Comparison of ENCODE assay signal across 21 cellular contexts in the genomic region with DNA sequence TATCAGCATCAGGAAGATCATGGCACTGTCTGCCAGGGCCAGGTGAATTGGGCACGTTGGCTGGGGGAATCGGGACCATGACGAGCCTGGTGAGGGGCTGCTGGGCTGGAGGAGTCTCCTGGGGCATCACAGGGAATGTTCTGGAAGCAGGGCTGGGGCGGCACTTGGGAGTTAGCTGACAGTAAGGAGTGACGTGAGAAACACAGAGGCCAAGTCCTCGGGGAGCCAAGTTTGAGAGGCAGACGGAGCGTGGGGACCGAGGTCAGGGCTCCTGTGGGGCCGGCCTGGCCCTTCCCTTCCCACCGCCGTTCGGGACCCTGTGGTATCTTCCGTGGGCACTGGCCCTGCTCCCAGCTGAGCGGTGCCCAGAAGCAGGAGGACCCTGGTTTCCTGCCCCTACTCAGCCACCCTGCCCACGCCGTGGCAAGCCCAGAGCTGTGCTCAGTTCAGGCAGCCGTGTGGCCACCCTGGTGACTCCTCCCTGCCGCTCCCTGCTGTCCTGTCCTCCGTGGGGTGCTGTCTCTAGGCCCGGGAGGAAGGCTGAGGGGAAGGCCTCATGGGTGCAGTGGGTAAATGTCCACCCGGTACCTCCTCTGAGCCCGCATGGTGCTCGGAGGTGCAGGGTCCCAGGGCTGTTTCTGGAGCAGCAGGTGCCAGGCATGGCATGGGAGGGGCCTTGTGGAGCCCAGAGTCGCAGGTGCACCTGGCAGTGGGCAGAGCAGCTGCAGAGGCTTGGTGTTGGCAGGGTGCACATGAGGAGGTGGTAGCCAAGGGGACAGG. TPM values are rescaled to one million over a fixed set of nuclear protein-coding genes. Genes with fewer than 3 reads are reported as not detected.
DNase-seq lines count a peak whose midpoint lies in the region; ATAC-seq and TF ChIP-seq lines count a peak whose summit lies in the region.
"Had no signal": no experiment of that assay in that cellular context is flagged by ENCODE, and none has a peak within 500 bp of the region (broad histone marks: within the 10 kb centered on the region; RNA-seq: fewer than 3 reads in every experiment).

No MANE protein-coding gene starts in this region.

- no peaks in the 10 kb centered on the region for H3K36me3 Mint-ChIP-seq in activated CD8-positive, alpha-beta T cell treated with anti-CD3 and anti-CD28 coated beads for 36 hours (ENCODE audit: low read depth)
- H3K36me3 Mint-ChIP-seq: activated CD4-positive, alpha-beta memory T cell treated with anti-CD3 and anti-CD28 coated beads for 36 hours; activated naive CD4-positive, alpha-beta T cell treated with anti-CD3 and anti-CD28 coated beads, Interleukin-2, amount 50 U/mL, for 24 hours had no signal

- intact Hi-C loops in left cardiac atrium (cut with DNase I) = no loop called here
- intact Hi-C loops in upper lobe of right lung (cut with DNase I) = no loop called here
- intact Hi-C loops in esophagus squamous epithelium (cut with DNase I) = no loop called here
- intact Hi-C loops in activated CD8-positive, alpha-beta T cell treated with anti-CD3 and anti-CD28 coated beads for 36 hours (cut with micrococcal nuclease) = no loop called here

- H3K4me1 ChIP-seq in right atrium auricular region (peaks cover 0 to 32% of the 10 kb centered on the region in 2 donors), upper lobe of right lung (peaks cover 15% of the 10 kb centered on the region), esophagus squamous epithelium (peaks cover 0 to 38% (median 3%) of the 10 kb centered on the region in 3 donors)
- H3K4me1 ChIP-seq: colonic mucosa, foreskin keratinocyte, pancreas had no signal

- H3K9me3 Mint-ChIP-seq in activated CD8-positive, alpha-beta T cell treated with anti-CD3 and anti-CD28 coated beads for 36 hours = no peaks in the 10 kb centered on the region
- H3K9me3 Mint-ChIP-seq: activated CD4-positive, alpha-beta memory T cell treated with anti-CD3 and anti-CD28 coated beads for 36 hours; activated naive CD4-positive, alpha-beta T cell treated with anti-CD3 and anti-CD28 coated beads, Interleukin-2, amount 50 U/mL, for 24 hours; activated T-cell treated with anti-CD3 and anti-CD28 coated beads, Interleukin-2, amount 50 U/mL, for 4 hours had no signal

- no peaks in the 10 kb centered on the region for H3K27me3 ChIP-seq in right atrium auricular region
- no peaks in the 10 kb centered on the region for H3K27me3 ChIP-seq in upper lobe of right lung
- H3K27me3 ChIP-seq in esophagus squamous epithelium = no peaks in the 10 kb centered on the region
- H3K27me3 ChIP-seq: colonic mucosa, foreskin keratinocyte, pancreas, suprapubic skin had no signal

- H3K36me3 ChIP-seq in right atrium auricular region (no peaks in the 10 kb centered on the region), upper lobe of right lung (no peaks in the 10 kb centered on the region), esophagus squamous epithelium (no peaks in the 10 kb centered on the region)
- H3K36me3 ChIP-seq: colonic mucosa, pancreas, suprapubic skin had no signal

- 80 to 81% methylated on average over 3 to 23 of the region's 25 CpGs for WGBS in esophagus squamous epithelium, 2 donors

- no peaks in the 10 kb centered on the region for H3K27me3 Mint-ChIP-seq in activated CD8-positive, alpha-beta T cell treated with anti-CD3 and anti-CD28 coated beads for 36 hours
- H3K27me3 Mint-ChIP-seq: activated CD4-positive, alpha-beta memory T cell treated with anti-CD3 and anti-CD28 coated beads for 36 hours; activated naive CD4-positive, alpha-beta T cell treated with anti-CD3 and anti-CD28 coated beads, Interleukin-2, amount 50 U/mL, for 24 hours had no signal

- ATAC-seq in left cardiac atrium (peak in 1 of 2 donors; percentile 20), upper lobe of right lung (peak; percentile 7)
- ATAC-seq in activated CD8-positive, alpha-beta T cell treated with anti-CD3 and anti-CD28 coated beads for 36 hours = no peak
- ATAC-seq: activated T-cell treated with anti-CD3 and anti-CD28 coated beads, Interleukin-2, amount 50 U/mL, for 4 hours; foreskin keratinocyte; left lobe of liver; pancreas had no signal

- CTCF ChIA-PET in activated CD8-positive, alpha-beta T cell treated with anti-CD3 and anti-CD28 coated beads for 36 hours (lab: Charles Lee) = no interaction called here

- H3K27ac ChIP-seq in right atrium auricular region (no peak overlapping the region), upper lobe of right lung (no peak overlapping the region), esophagus squamous epithelium (no peak overlapping the region)
- H3K27ac ChIP-seq: colonic mucosa, foreskin keratinocyte, pancreas, suprapubic skin had no signal

- DNase-seq in left cardiac atrium = peak; percentile 46
- DNase-seq in right atrium auricular region (ENCODE audit: low spot score) = no peak
- DNase-seq in NCI-H345 treated with DMSO at 0.1 percent for 48 hours (lab: John Stamatoyannopoulos, UW; ENCODE audit: unreplicated experiment) = peak; percentile 31
- peak; percentile 8 for DNase-seq in iPS-NIHi11 (ENCODE audit: low spot score)
- no peak for DNase-seq in upper lobe of right lung
- no peak for DNase-seq in ACHN
- no peak for DNase-seq in esophagus squamous epithelium (lab: John Stamatoyannopoulos, UW)
- DNase-seq in activated CD8-positive, alpha-beta T cell treated with anti-CD3 and anti-CD28 coated beads for 36 hours = no peak
- DNase-seq: activated CD4-positive, alpha-beta memory T cell treated with anti-CD3 and anti-CD28 coated beads for 36 hours; activated T-cell treated with anti-CD3 and anti-CD28 coated beads, Interleukin-2, amount 50 U/mL, for 4 hours; Calu3; colonic mucosa; foreskin keratinocyte; GF-D8; MM.1S; NCI-H226; pancreas; stimulated activated CD4-positive, alpha-beta T cell treated with anti-CD3 and anti-CD28 coated beads, Interleukin-4, amount 100 ng/mL, for 24 hours had no signal

- TF ChIP-seq CTCF in right atrium auricular region (IDR thresholded peaks at IDR 0.05) (no peak), upper lobe of right lung (IDR thresholded peaks at IDR 0.05) (no peak), esophagus squamous epithelium (IDR thresholded peaks at IDR 0.05) (no peak)
- no peak for TF ChIP-seq CTCF in activated CD8-positive, alpha-beta T cell treated with anti-CD3 and anti-CD28 coated beads for 36 hours (IDR thresholded peaks at IDR 0.05)

- no peaks in the 10 kb centered on the region for H3K9me3 ChIP-seq in right atrium auricular region
- H3K9me3 ChIP-seq in upper lobe of right lung = no peaks in the 10 kb centered on the region
- no peaks in the 10 kb centered on the region for H3K9me3 ChIP-seq in esophagus squamous epithelium
- H3K9me3 ChIP-seq: colonic mucosa, pancreas, suprapubic skin had no signal

- POLR2A ChIA-PET in activated CD8-positive, alpha-beta T cell treated with anti-CD3 and anti-CD28 coated beads for 36 hours (lab: Charles Lee) = no interaction called here

- H3K27ac Mint-ChIP-seq in activated CD8-positive, alpha-beta T cell treated with anti-CD3 and anti-CD28 coated beads for 36 hours = no peak overlapping the region
- H3K27ac Mint-ChIP-seq: activated CD4-positive, alpha-beta memory T cell treated with anti-CD3 and anti-CD28 coated beads for 36 hours; activated naive CD4-positive, alpha-beta T cell treated with anti-CD3 and anti-CD28 coated beads, Interleukin-2, amount 50 U/mL, for 24 hours had no signal

- H3K4me3 ChIP-seq in right atrium auricular region (no peak overlapping the region), upper lobe of right lung (no peak overlapping the region), esophagus squamous epithelium (no peak overlapping the region)
- H3K4me3 ChIP-seq: colonic mucosa, pancreas, suprapubic skin had no signal

- in situ Hi-C loops in ACHN (cut with HindIII; ENCODE audit: low pct_ligation_motif_present, low pct_unique_long_range_greater_than_20kb, low sequenced_read_pairs) = no loop called here

- peaks cover 19% of the 10 kb centered on the region for H3K4me1 Mint-ChIP-seq in activated CD8-positive, alpha-beta T cell treated with anti-CD3 and anti-CD28 coated beads for 36 hours (ENCODE audit: low read depth)

- no peak overlapping the region for H3K4me3 Mint-ChIP-seq in activated CD8-positive, alpha-beta T cell treated with anti-CD3 and anti-CD28 coated beads for 36 hours
- H3K4me3 Mint-ChIP-seq: activated CD4-positive, alpha-beta memory T cell treated with anti-CD3 and anti-CD28 coated beads for 36 hours; activated naive CD4-positive, alpha-beta T cell treated with anti-CD3 and anti-CD28 coated beads, Interleukin-2, amount 50 U/mL, for 24 hours; activated T-cell treated with anti-CD3 and anti-CD28 coated beads, Interleukin-2, amount 50 U/mL, for 4 hours had no signal

- no peak for TF ChIP-seq POLR2A in esophagus squamous epithelium (IDR thresholded peaks at IDR 0.05)

RNA-seq across cellular contexts. Expression of a gene that starts 25.2 kb away (rescaled TPM):
- total RNA-seq in left cardiac atrium = 10 to 100 TPM; 10.5 to 11.1 TPM
- 1 to 10 TPM; 4.0 to 5.8 TPM for total RNA-seq in right atrium auricular region
- total RNA-seq in upper lobe of right lung = 13.8 TPM
- total RNA-seq in esophagus squamous epithelium = 1 to 10 TPM; 1.8 to 3.6 (median 2.1) TPM
- total RNA-seq in activated CD8-positive, alpha-beta T cell treated with anti-CD3 and anti-CD28 coated beads for 36 hours = 1 to 10 TPM; 4.4 to 4.5 TPM

Comparison
In these comparisons a context has a peak if more than half of its experiments do, and no peak if none do; other contexts are left out.
1. DNase-seq: peak in left cardiac atrium (single experiment), NCI-H345 treated with DMSO at 0.1 percent for 48 hours (single experiment) and iPS-NIHi11 (single experiment); none in right atrium auricular region (single experiment), upper lobe of right lung (single experiment), ACHN (single experiment), esophagus squamous epithelium (single experiment) and activated CD8-positive, alpha-beta T cell treated with anti-CD3 and anti-CD28 coated beads for 36 hours (single experiment).